Comparison of ENCODE assay signal across 1 cellular context in the genomic region with DNA sequence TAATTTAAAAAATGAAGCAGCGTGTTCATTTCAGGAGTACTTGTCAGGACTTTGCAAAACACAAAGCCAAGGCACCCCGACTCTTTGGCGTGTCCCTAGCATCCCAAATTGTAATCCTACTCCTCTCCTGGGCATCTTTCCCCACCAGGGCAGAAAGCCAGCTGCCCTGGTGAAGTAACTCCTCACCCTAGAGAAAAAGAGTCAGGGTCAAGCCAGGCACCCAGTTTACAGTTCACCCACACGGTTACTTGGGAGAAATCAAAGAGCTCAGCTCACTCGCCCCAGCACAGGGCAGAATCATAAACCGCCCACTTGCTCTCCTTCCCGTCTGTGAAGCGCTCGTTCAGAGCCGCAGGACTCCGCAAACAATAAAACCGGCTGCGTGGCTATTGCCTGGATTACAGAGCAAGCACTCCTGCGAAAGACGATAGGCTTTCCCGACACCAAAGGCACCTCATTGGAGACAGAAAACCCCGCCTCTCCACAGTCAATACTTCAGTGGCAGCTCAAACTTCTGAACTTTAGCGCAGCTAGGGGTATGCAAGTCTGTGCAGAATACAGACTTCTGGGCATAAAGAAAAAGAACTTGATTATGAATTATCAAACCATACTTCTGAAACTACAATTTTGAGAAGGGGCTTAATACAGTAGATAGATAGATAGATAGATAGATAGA.
A peak's percentile ranks its signal among the peaks of the same experiment; 100 is the strongest.
TF ChIP-seq lines count a peak whose summit lies in the region.

No MANE protein-coding gene starts in this region.

TF ChIP-seq in HepG2, 621 proteins besides CTCF, POLR2A, EP300 and RAD21 (continued from another document and continues in another):
- TF ChIP-seq PRDM15 (CRISPR knock-in tag; IDR thresholded peaks at IDR 0.05) = no peak; the same call in 1 of the 2 replicates
- peak; percentile 96 for TF ChIP-seq SMAD3 (CRISPR knock-in tag; IDR thresholded peaks at IDR 0.05)
- TF ChIP-seq, protein P1, sequence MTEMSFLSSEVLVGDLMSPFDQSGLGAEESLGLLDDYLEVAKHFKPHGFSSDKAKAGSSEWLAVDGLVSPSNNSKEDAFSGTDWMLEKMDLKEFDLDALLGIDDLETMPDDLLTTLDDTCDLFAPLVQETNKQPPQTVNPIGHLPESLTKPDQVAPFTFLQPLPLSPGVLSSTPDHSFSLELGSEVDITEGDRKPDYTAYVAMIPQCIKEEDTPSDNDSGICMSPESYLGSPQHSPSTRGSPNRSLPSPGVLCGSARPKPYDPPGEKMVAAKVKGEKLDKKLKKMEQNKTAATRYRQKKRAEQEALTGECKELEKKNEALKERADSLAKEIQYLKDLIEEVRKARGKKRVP (CRISPR knock-in tag; IDR thresholded peaks at IDR 0.05) = peak in 1 of 2 experiments; percentile 67; a peak in 1 of 4 replicates
- 0 out of 2 replicates have a peak, but pooled peaks have one; percentile 57 for TF ChIP-seq ELF4 (CRISPR knock-in tag; IDR thresholded peaks at IDR 0.05; ENCODE audit: borderline replicate concordance)
- no peak for TF ChIP-seq ZNF619 (CRISPR knock-in tag; IDR thresholded peaks at IDR 0.05)
- TF ChIP-seq ZNF317 (CRISPR knock-in tag; IDR thresholded peaks at IDR 0.05) = 0 out of 2 replicates have a peak, but pooled peaks have one; percentile 32
- TF ChIP-seq FOSL1 (CRISPR knock-in tag; IDR thresholded peaks at IDR 0.05; ENCODE audit: borderline replicate concordance) = no peak
- TF ChIP-seq JUN (CRISPR knock-in tag; IDR thresholded peaks at IDR 0.05) = no peak; the same call in 1 of the 2 replicates
- peak; percentile 65; the same call in 1 of the 2 replicates for TF ChIP-seq ZNF574 (CRISPR knock-in tag; IDR thresholded peaks at IDR 0.05)
- TF ChIP-seq ZFP1 (CRISPR knock-in tag; IDR thresholded peaks at IDR 0.05) = 0 out of 2 replicates have a peak, but pooled peaks have one; percentile 28
- TF ChIP-seq MIXL1 (CRISPR knock-in tag; IDR thresholded peaks at IDR 0.05) = peak; percentile 58; the same call in 1 of the 2 replicates
- 0 out of 2 replicates have a peak, but pooled peaks have one; percentile 76 for TF ChIP-seq ZNF766 (CRISPR knock-in tag; IDR thresholded peaks at IDR 0.05; ENCODE audit: borderline replicate concordance)
- TF ChIP-seq ZNF891 (CRISPR knock-in tag; IDR thresholded peaks at IDR 0.05) = no peak
- no peak for TF ChIP-seq FOXC1 (CRISPR knock-in tag; IDR thresholded peaks at IDR 0.05; ENCODE audit: borderline replicate concordance)
- TF ChIP-seq NCOA2 (CRISPR knock-in tag; IDR thresholded peaks at IDR 0.05) = peak; percentile 61
- TF ChIP-seq, protein P2, sequence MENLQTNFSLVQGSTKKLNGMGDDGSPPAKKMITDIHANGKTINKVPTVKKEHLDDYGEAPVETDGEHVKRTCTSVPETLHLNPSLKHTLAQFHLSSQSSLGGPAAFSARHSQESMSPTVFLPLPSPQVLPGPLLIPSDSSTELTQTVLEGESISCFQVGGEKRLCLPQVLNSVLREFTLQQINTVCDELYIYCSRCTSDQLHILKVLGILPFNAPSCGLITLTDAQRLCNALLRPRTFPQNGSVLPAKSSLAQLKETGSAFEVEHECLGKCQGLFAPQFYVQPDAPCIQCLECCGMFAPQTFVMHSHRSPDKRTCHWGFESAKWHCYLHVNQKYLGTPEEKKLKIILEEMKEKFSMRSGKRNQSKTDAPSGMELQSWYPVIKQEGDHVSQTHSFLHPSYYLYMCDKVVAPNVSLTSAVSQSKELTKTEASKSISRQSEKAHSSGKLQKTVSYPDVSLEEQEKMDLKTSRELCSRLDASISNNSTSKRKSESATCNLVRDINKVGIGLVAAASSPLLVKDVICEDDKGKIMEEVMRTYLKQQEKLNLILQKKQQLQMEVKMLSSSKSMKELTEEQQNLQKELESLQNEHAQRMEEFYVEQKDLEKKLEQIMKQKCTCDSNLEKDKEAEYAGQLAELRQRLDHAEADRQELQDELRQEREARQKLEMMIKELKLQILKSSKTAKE (CRISPR knock-in tag; IDR thresholded peaks at IDR 0.05; ENCODE audit: borderline replicate concordance) = no peak
- no peak for TF ChIP-seq ZNF34 (CRISPR knock-in tag; IDR thresholded peaks at IDR 0.05; ENCODE audit: borderline replicate concordance)
- peak; percentile 62; the same call in 1 of the 2 replicates for TF ChIP-seq ZSCAN25 (CRISPR knock-in tag; IDR thresholded peaks at IDR 0.05)
- peak; percentile 85; the same call in 1 of the 2 replicates for TF ChIP-seq ZNF556 (CRISPR knock-in tag; IDR thresholded peaks at IDR 0.05; ENCODE audit: borderline replicate concordance)
- TF ChIP-seq ARNTL (CRISPR knock-in tag; IDR thresholded peaks at IDR 0.05) = no peak; the same call in 1 of the 2 replicates
- TF ChIP-seq ZNF512 (CRISPR knock-in tag; IDR thresholded peaks at IDR 0.05) = no peak
- no peak for TF ChIP-seq MAF1 (CRISPR knock-in tag; IDR thresholded peaks at IDR 0.05; ENCODE audit: borderline replicate concordance)
- TF ChIP-seq ZNF709 (CRISPR knock-in tag; IDR thresholded peaks at IDR 0.05) = no peak
- TF ChIP-seq E2F5 (CRISPR knock-in tag; conservative IDR thresholded peaks at IDR 0.05) = no peak
- TF ChIP-seq POLR2AphosphoS5 (IDR thresholded peaks at IDR 0.05; ENCODE audit: low read depth, low read length) = peak; percentile 96
- no peak for TF ChIP-seq CERS6 (CRISPR knock-in tag; IDR thresholded peaks at IDR 0.05)
- TF ChIP-seq ZNF547 (CRISPR knock-in tag; IDR thresholded peaks at IDR 0.05) = no peak
- no peak for TF ChIP-seq ZNF274 (CRISPR knock-in tag; IDR thresholded peaks at IDR 0.05)
- peak; percentile 56; the same call in 1 of the 2 replicates for TF ChIP-seq FOXK1 (CRISPR knock-in tag; IDR thresholded peaks at IDR 0.05; ENCODE audit: borderline replicate concordance, low read depth)
- TF ChIP-seq, protein P3, sequence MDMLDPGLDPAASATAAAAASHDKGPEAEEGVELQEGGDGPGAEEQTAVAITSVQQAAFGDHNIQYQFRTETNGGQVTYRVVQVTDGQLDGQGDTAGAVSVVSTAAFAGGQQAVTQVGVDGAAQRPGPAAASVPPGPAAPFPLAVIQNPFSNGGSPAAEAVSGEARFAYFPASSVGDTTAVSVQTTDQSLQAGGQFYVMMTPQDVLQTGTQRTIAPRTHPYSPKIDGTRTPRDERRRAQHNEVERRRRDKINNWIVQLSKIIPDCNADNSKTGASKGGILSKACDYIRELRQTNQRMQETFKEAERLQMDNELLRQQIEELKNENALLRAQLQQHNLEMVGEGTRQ (IDR thresholded peaks at IDR 0.05; ENCODE audit: low read depth, low read length) = no peak
- TF ChIP-seq, protein P3 (CRISPR knock-in tag; IDR thresholded peaks at IDR 0.05; ENCODE audit: borderline replicate concordance) = no peak
- no peak; the same call in 1 of the 2 replicates for TF ChIP-seq GATA4 (IDR thresholded peaks at IDR 0.05; ENCODE audit: borderline replicate concordance, low read depth)
- TF ChIP-seq ZKSCAN5 (CRISPR knock-in tag; IDR thresholded peaks at IDR 0.05) = no peak
- TF ChIP-seq FOXO4 (CRISPR knock-in tag; conservative IDR thresholded peaks at IDR 0.05) = no peak
- peak; percentile 52; the same call in 1 of the 2 replicates for TF ChIP-seq NFKBIZ (CRISPR knock-in tag; IDR thresholded peaks at IDR 0.05)
- peak; percentile 74; the same call in 1 of the 2 replicates for TF ChIP-seq ZKSCAN8 (CRISPR knock-in tag; IDR thresholded peaks at IDR 0.05; ENCODE audit: borderline replicate concordance)
